In genomic region chr3:153767601-153768558, GRCh38 we compare ENCODE assay signal across 10 cellular contexts.
DNase-seq lines count a peak whose midpoint lies in the region; ATAC-seq, FAIRE-seq and TF ChIP-seq lines count a peak whose summit lies in the region.
"Had no signal": no experiment of that assay in that cellular context is flagged by ENCODE, and none has a peak within 500 bp of the region (broad histone marks: within the 10 kb centered on the region; RNA-seq: fewer than 3 reads in every experiment).

No MANE protein-coding gene starts in this region.

- peaks cover 3% of the 10 kb centered on the region for H3K36me3 Mint-ChIP-seq in activated naive CD8-positive, alpha-beta T cell treated with anti-CD3 and anti-CD28 coated beads, Interleukin-2, amount 50 U/mL, for 24 hours (ENCODE audit: low read depth)
- no peaks in the 10 kb centered on the region for H3K36me3 Mint-ChIP-seq in activated naive CD8-positive, alpha-beta T cell treated with anti-CD3 and anti-CD28 coated beads for 36 hours

- TF ChIP-seq POLR2A in GM12878 (IDR thresholded peaks at IDR 0.05; ENCODE audit: low read depth, low read length), result no peak

- H3K4me3 Mint-ChIP-seq in activated naive CD8-positive, alpha-beta T cell treated with anti-CD3 and anti-CD28 coated beads, Interleukin-2, amount 50 U/mL, for 24 hours, result no peak overlapping the region
- no peak overlapping the region for H3K4me3 Mint-ChIP-seq in activated naive CD8-positive, alpha-beta T cell treated with anti-CD3 and anti-CD28 coated beads for 36 hours
- H3K4me3 Mint-ChIP-seq: T-helper 17 cell had no signal

- no TSS peak for BruUV-seq in GM12878 (replicated peaks; lab: Mats Ljungman, UMichigan)

- no peak for TF ChIP-seq CTCF in GM12878 (IDR thresholded peaks at IDR 0.05 in 2 of 3, conservative IDR thresholded peaks at IDR 0.05 in 1 of 3; ENCODE audit: control insufficient read depth in 2 of 3, extremely low read depth in 1 of 3, insufficient read depth in 1 of 3, low read depth in 3 of 3, low read length in 3 of 3)

- no peak overlapping the region for H3K4me2 ChIP-seq in GM12878 (ENCODE audit: control insufficient read depth, insufficient read depth)

- H3K9me3 Mint-ChIP-seq in activated naive CD8-positive, alpha-beta T cell treated with anti-CD3 and anti-CD28 coated beads, Interleukin-2, amount 50 U/mL, for 24 hours, result peaks cover 4% of the 10 kb centered on the region
- H3K9me3 Mint-ChIP-seq in activated naive CD8-positive, alpha-beta T cell treated with anti-CD3 and anti-CD28 coated beads for 36 hours, result peaks cover 9% of the 10 kb centered on the region

- intact Hi-C loops in GM12878 (cut with micrococcal nuclease; ENCODE audit: unreplicated experiment) (loop anchor here (2.0 to 5.0 kb wide), 2 partner anchors 601 to 725 kb away; no protein-coding TSS in a partner anchor), aorta (cut with DNase I) (loop anchor here in 1 of 2 donors (10.0 kb wide), 1 partner anchor 723 kb away; no protein-coding TSS in a partner anchor)

- H3K4me1 Mint-ChIP-seq in activated naive CD8-positive, alpha-beta T cell treated with anti-CD3 and anti-CD28 coated beads, Interleukin-2, amount 50 U/mL, for 24 hours, result peaks cover 2% of the 10 kb centered on the region
- H3K4me1 Mint-ChIP-seq in activated naive CD8-positive, alpha-beta T cell treated with anti-CD3 and anti-CD28 coated beads for 36 hours, result no peaks in the 10 kb centered on the region

- H3K27ac ChIP-seq in GM12878 (ENCODE audit: control insufficient read depth, insufficient read depth), result no peak overlapping the region
- no peak overlapping the region for H3K27ac ChIP-seq in aorta (ENCODE audit: low read depth in 1 of 2, low read length in 2 of 2)

- in situ Hi-C loops in GM12878 (cut with MboI), result loop anchor here (10.0 kb wide), 1 partner anchor 743 kb away; no protein-coding TSS in a partner anchor

- no peak overlapping the region for H3K27ac Mint-ChIP-seq in activated naive CD8-positive, alpha-beta T cell treated with anti-CD3 and anti-CD28 coated beads, Interleukin-2, amount 50 U/mL, for 24 hours
- no peak overlapping the region for H3K27ac Mint-ChIP-seq in activated naive CD8-positive, alpha-beta T cell treated with anti-CD3 and anti-CD28 coated beads for 36 hours
- H3K27ac Mint-ChIP-seq: T-helper 17 cell had no signal

- peak; percentile 11 for ATAC-seq in activated naive CD8-positive, alpha-beta T cell treated with anti-CD3 and anti-CD28 coated beads, Interleukin-2, amount 50 U/mL, for 24 hours
- peak; percentile 10 for ATAC-seq in HG03095 (IDR thresholded peaks at IDR 0.05; ENCODE audit: unreplicated experiment)
- peak; percentile 49 for ATAC-seq in GM12878
- ATAC-seq in aorta (ENCODE audit: low FRiP score), result peak; percentile 48
- ATAC-seq in HG02623 (IDR thresholded peaks at IDR 0.05; ENCODE audit: unreplicated experiment), result no peak

- H3K79me2 ChIP-seq in GM12878 (ENCODE audit: control insufficient read depth, insufficient read depth, low read length), result no peaks in the 10 kb centered on the region

- CTCF ChIA-PET in GM12878 (lab: Yijun Ruan, JAX), result interaction anchor here (0.6 to 1.8 kb wide), 4 partner anchors 13 to 725 kb away, joined by 3 to 7 read pairs (median 3); no protein-coding TSS in a partner anchor

- WGBS in GM12878 (ENCODE audit: insufficient coverage, insufficient replicate concordance, low lambda C conversion rate, missing lambda C conversion rate), result 25% methylated on average over 9 of the region's 9 CpGs
- WGBS in aorta, 2 donors, result 82 to 94% methylated on average over 9 of the region's 9 CpGs

- no peaks in the 10 kb centered on the region for H4K20me1 ChIP-seq in GM12878 (ENCODE audit: control insufficient read depth, insufficient read depth)

- SMC1A ChIA-PET in GM12878 (lab: Charles Lee; ENCODE audit: uncharacterized antibody, unreplicated experiment), result interaction anchor here (0.8 to 1.4 kb wide), 3 partner anchors 19 to 725 kb away, joined by 3 read pairs; no protein-coding TSS in a partner anchor

- POLR2A ChIA-PET in GM12878 (lab: Charles Lee), result no interaction called here

- no peak for TF ChIP-seq RAD21 in GM12878 (IDR thresholded peaks at IDR 0.05; ENCODE audit: insufficient read depth, low read depth, low read length)

- TF ChIP-seq EP300 in GM12878 (IDR thresholded peaks at IDR 0.05; ENCODE audit: borderline replicate concordance in 1 of 2, control insufficient read depth in 1 of 2, low read depth in 2 of 2, low read length in 2 of 2), result no peak

- H3K36me3 ChIP-seq in GM12878 (ENCODE audit: control insufficient read depth in 2 of 2, insufficient read depth in 2 of 2, low read length in 1 of 2), result no peaks in the 10 kb centered on the region
- H3K36me3 ChIP-seq in aorta (ENCODE audit: control insufficient read depth in 1 of 2, insufficient read depth in 2 of 2, low read length in 1 of 2), result no peaks in the 10 kb centered on the region

- peaks cover 8% of the 10 kb centered on the region for H3K27me3 Mint-ChIP-seq in activated naive CD8-positive, alpha-beta T cell treated with anti-CD3 and anti-CD28 coated beads, Interleukin-2, amount 50 U/mL, for 24 hours
- H3K27me3 Mint-ChIP-seq in activated naive CD8-positive, alpha-beta T cell treated with anti-CD3 and anti-CD28 coated beads for 36 hours, result peaks cover 18% of the 10 kb centered on the region

- H3K4me1 ChIP-seq in GM12878 (ENCODE audit: control insufficient read depth, insufficient read depth, low read length), result no peaks in the 10 kb centered on the region
- peaks cover 0 to 1% of the 10 kb centered on the region in 2 donors for H3K4me1 ChIP-seq in aorta (ENCODE audit: control insufficient read depth in 1 of 2, insufficient read depth in 2 of 2, low read length in 2 of 2)

- FAIRE-seq in GM12878 (lab: Jason Lieb, UNC), result no peak
- FAIRE-seq: small intestine had no signal

- H3K27me3 ChIP-seq in GM12878 (replicated peaks in 1 of 2; ENCODE audit: control insufficient read depth in 2 of 2, insufficient read depth in 2 of 2, low read length in 1 of 2), result no peaks in the 10 kb centered on the region
- H3K27me3 ChIP-seq in aorta (ENCODE audit: control insufficient read depth in 1 of 2, insufficient read depth in 2 of 2, low read length in 1 of 2), result no peaks in the 10 kb centered on the region

- H3K9me3 ChIP-seq in GM12878 (replicated peaks; ENCODE audit: control insufficient read depth, insufficient read depth, low read length), result no peaks in the 10 kb centered on the region; the same call in 2 of the 3 replicates
- no peaks in the 10 kb centered on the region for H3K9me3 ChIP-seq in aorta (ENCODE audit: control insufficient read depth, low read length)

- H2AFZ ChIP-seq in GM12878 (ENCODE audit: control insufficient read depth, low read depth, low read length), result no peak overlapping the region

- H3K4me3 ChIP-seq in GM12878 (no peak overlapping the region), aorta (ENCODE audit: low read length in 2 of 2) (no peak overlapping the region)

- RAD21 ChIA-PET in GM12878 (lab: Charles Lee; ENCODE audit: unreplicated experiment), result interaction anchor here (0.7 to 1.4 kb wide), 2 partner anchors 725 kb away, joined by 5 to 6 read pairs; no protein-coding TSS in a partner anchor

- H3K9ac ChIP-seq in GM12878 (ENCODE audit: control insufficient read depth, insufficient read depth, low read length), result no peak overlapping the region

- DNase-seq in activated naive CD8-positive, alpha-beta T cell treated with anti-CD3 and anti-CD28 coated beads, Interleukin-2, amount 50 U/mL, for 24 hours, result no peak
- DNase-seq in activated naive CD8-positive, alpha-beta T cell treated with anti-CD3 and anti-CD28 coated beads for 36 hours, result no peak
- DNase-seq in GM12878 (ENCODE audit: low read depth, low spot score) (no peak), aorta (no peak), putamen (ENCODE audit: low spot score) (no peak), iPS-NIHi7 (ENCODE audit: extremely low spot score) (no peak)

TF ChIP-seq in GM12878, 131 proteins besides CTCF, POLR2A, EP300 and RAD21:
- TF ChIP-seq IRF4 (IDR thresholded peaks at IDR 0.05; ENCODE audit: low read depth, low read length), result no peak
- no peak for TF ChIP-seq NR2C2 (IDR thresholded peaks at IDR 0.05; ENCODE audit: borderline replicate concordance, control insufficient read depth, insufficient read length, low read depth)
- TF ChIP-seq ETV6 (conservative IDR thresholded peaks at IDR 0.05 in 1 of 2, IDR thresholded peaks at IDR 0.05 in 1 of 2; ENCODE audit: borderline replicate concordance in 1 of 2, low read depth in 1 of 2), result no peak
- no peak for TF ChIP-seq MEF2B (IDR thresholded peaks at IDR 0.05; ENCODE audit: partially characterized antibody, poor library complexity, severe bottlenecking)
- TF ChIP-seq ATF7 (IDR thresholded peaks at IDR 0.05; ENCODE audit: low read depth), result no peak
- no peak for TF ChIP-seq YY1 (IDR thresholded peaks at IDR 0.05; ENCODE audit: low read depth, low read length)
- TF ChIP-seq SP1 (IDR thresholded peaks at IDR 0.05; ENCODE audit: low read depth, low read length), result no peak
- TF ChIP-seq RAD51 (IDR thresholded peaks at IDR 0.05), result no peak
- no peak for TF ChIP-seq SREBF2 (IDR thresholded peaks at IDR 0.05; ENCODE audit: low read length)
- TF ChIP-seq CHD2 (IDR thresholded peaks at IDR 0.05; ENCODE audit: borderline replicate concordance, low read depth, low read length), result no peak
- TF ChIP-seq EGR1 (IDR thresholded peaks at IDR 0.05; ENCODE audit: borderline replicate concordance in 1 of 2, low read depth in 2 of 2, low read length in 2 of 2), result no peak
- no peak for TF ChIP-seq JUND (IDR thresholded peaks at IDR 0.05; ENCODE audit: low read depth, low read length)
- no peak for TF ChIP-seq ZNF217 (IDR thresholded peaks at IDR 0.05)
- TF ChIP-seq MEF2A (IDR thresholded peaks at IDR 0.05; ENCODE audit: insufficient read depth, low read depth, low read length), result no peak
- no peak for TF ChIP-seq HDAC6 (IDR thresholded peaks at IDR 0.05; ENCODE audit: unreplicated experiment)
- TF ChIP-seq JUNB (IDR thresholded peaks at IDR 0.05), result no peak
